17 cellular contexts compared by ENCODE assay signal in genomic region chr6:128500017-128500416, GRCh38. TPM values are rescaled to one million over a fixed set of nuclear protein-coding genes. Genes with fewer than 3 reads are reported as not detected.
DNase-seq lines count a peak whose midpoint lies in the region; ATAC-seq and TF ChIP-seq lines count a peak whose summit lies in the region.
"Had no signal": no experiment of that assay in that cellular context is flagged by ENCODE, and none has a peak within 500 bp of the region (broad histone marks: within the 10 kb centered on the region; RNA-seq: fewer than 3 reads in every experiment).

No MANE protein-coding gene starts in this region.

- peak overlapping the region; percentile 83 for H3K27ac ChIP-seq in colonic mucosa
- peak overlapping the region; percentile 76 to 87 (median 86) for H3K27ac ChIP-seq in right lobe of liver
- H3K27ac ChIP-seq: lower lobe of right lung, uterus had no signal

- TF ChIP-seq CTCF in AG10803 (conservative IDR thresholded peaks at IDR 0.05; ENCODE audit: low read length): no peak
- no peak for TF ChIP-seq CTCF in colonic mucosa (IDR thresholded peaks at IDR 0.05)
- no peak for TF ChIP-seq CTCF in right lobe of liver (IDR thresholded peaks at IDR 0.05)

- ATAC-seq in right lobe of liver: peak; percentile 74 to 85 (median 79)
- ATAC-seq in GM19455 (IDR thresholded peaks at IDR 0.05; ENCODE audit: unreplicated experiment): no peak

- peak overlapping the region in 1 of 2 donors; percentile 62 for H3K9ac ChIP-seq in colonic mucosa (ENCODE audit: low read depth in 2 of 2, low read length in 2 of 2)

- H3K27me3 ChIP-seq in colonic mucosa (no peaks in the 10 kb centered on the region), right lobe of liver (no peaks in the 10 kb centered on the region)
- H3K27me3 ChIP-seq: uterus had no signal

- DNase-seq in AG10803 (ENCODE audit: low read depth) (peak; percentile 55), M059J (ENCODE audit: low read depth) (peak; percentile 36), colonic mucosa (no peak), right lobe of liver (no peak), NCI-H2081 treated with DMSO at 0.1 percent for 48 hours (lab: John Stamatoyannopoulos, UW) (no peak), Ammon's horn (ENCODE audit: low spot score) (no peak), occipital lobe (lab: John Stamatoyannopoulos, UW) (no peak)
- DNase-seq: activated CD4-positive, alpha-beta T cell treated with anti-CD3 and anti-CD28 coated beads, Interleukin-2, amount 10 ng/mL, durations not matched to agents 7 days and 5 days; effector CD8-positive, alpha-beta T cell; GDM1; H7; lower lobe of right lung; NCI-H1436 treated with DMSO at 0.1 percent for 48 hours; NCI-H510A treated with DMSO at 0.1 percent for 48 hours; uterus had no signal

- TF ChIP-seq POLR2A in right lobe of liver (IDR thresholded peaks at IDR 0.05): no peak

- intact Hi-C loops in colonic mucosa (cut with DNase I) (no loop called here), right lobe of liver (cut with DNase I) (no loop called here)

- no peaks in the 10 kb centered on the region for H3K9me3 ChIP-seq in colonic mucosa
- no peaks in the 10 kb centered on the region for H3K9me3 ChIP-seq in right lobe of liver
- H3K9me3 ChIP-seq: lower lobe of right lung, uterus had no signal

- H3K4me3 ChIP-seq in AG10803 (ENCODE audit: low read length) (no peak overlapping the region), colonic mucosa (no peak overlapping the region), right lobe of liver (no peak overlapping the region)
- H3K4me3 ChIP-seq: lower lobe of right lung, uterus had no signal

- H3K36me3 ChIP-seq in colonic mucosa: no peaks in the 10 kb centered on the region
- no peaks in the 10 kb centered on the region for H3K36me3 ChIP-seq in right lobe of liver
- H3K36me3 ChIP-seq: lower lobe of right lung, uterus had no signal

- peaks cover 20% of the 10 kb centered on the region for H3K4me1 ChIP-seq in colonic mucosa
- peaks cover 0 to 56% (median 8%) of the 10 kb centered on the region in 4 donors for H3K4me1 ChIP-seq in right lobe of liver
- H3K4me1 ChIP-seq: uterus had no signal

RNA-seq across cellular contexts. Expression of gene PTPRK, which starts 20.4 kb away (rescaled TPM):
- total RNA-seq in M059J (2014; rRNA removed; shearing (Covaris generic)): 50.9 and 71.7 TPM in 2 replicates
- 100 to 1,000 TPM in 1 of 2 donors, 10 to 100 TPM in 1; 94.1 to 117 TPM for total RNA-seq in colonic mucosa
- total RNA-seq in right lobe of liver: 10 to 100 TPM; 27.7 to 54.5 (median 35.7) TPM
- total RNA-seq in occipital lobe: 438 TPM
- total RNA-seq: OCI-LY7 had no signal

Comparison
In these comparisons a context has a peak if more than half of its experiments do, and no peak if none do; other contexts are left out.
1. DNase-seq: peak in AG10803 (single experiment) and M059J (single experiment); none in colonic mucosa (single experiment), right lobe of liver (0 of 3), NCI-H2081 treated with DMSO at 0.1 percent for 48 hours (single experiment), Ammon's horn (single experiment) and occipital lobe (single experiment).